ENCODE assay signal across 1 cellular context in genomic region chr11:69480547-69481392, GRCh38.
TF ChIP-seq lines count a peak whose summit lies in the region.

No MANE protein-coding gene starts in this region.

TF ChIP-seq in SK-N-SH treated with all-trans-retinoic acid at 6 μM for 48 hours, 23 proteins besides CTCF, POLR2A, EP300 and RAD21 (continued from another document):
- TF ChIP-seq CSRNP3 (CRISPR knock-in tag; IDR thresholded peaks at IDR 0.05) (no peak), ZFP3 (CRISPR knock-in tag; IDR thresholded peaks at IDR 0.05) (no peak), PATZ1 (CRISPR knock-in tag; IDR thresholded peaks at IDR 0.05; ENCODE audit: borderline replicate concordance) (no peak), RARB (CRISPR knock-in tag; IDR thresholded peaks at IDR 0.05) (no peak), ZC3H10 (CRISPR knock-in tag; IDR thresholded peaks at IDR 0.05) (no peak), CSDC2 (CRISPR knock-in tag; IDR thresholded peaks at IDR 0.05) (no peak), BACH2 (CRISPR knock-in tag; IDR thresholded peaks at IDR 0.05; ENCODE audit: borderline replicate concordance) (no peak), TCF4 (CRISPR knock-in tag; IDR thresholded peaks at IDR 0.05; ENCODE audit: borderline replicate concordance) (no peak), ZNF8 (CRISPR knock-in tag; IDR thresholded peaks at IDR 0.05) (no peak), SNAI2 (CRISPR knock-in tag; IDR thresholded peaks at IDR 0.05) (no peak), TOX (CRISPR knock-in tag; IDR thresholded peaks at IDR 0.05; ENCODE audit: borderline replicate concordance) (no peak)
